ENCODE assay signal across 8 cellular contexts in genomic region chr20:47358672-47359532, GRCh38. TPM values are rescaled to one million over a fixed set of nuclear protein-coding genes. Genes with fewer than 3 reads are reported as not detected.
DNase-seq lines count a peak whose midpoint lies in the region; ATAC-seq, FAIRE-seq and TF ChIP-seq lines count a peak whose summit lies in the region.

No MANE protein-coding gene starts in this region.

- FAIRE-seq in frontal cortex (lab: Jason Lieb, UNC), result no peak

- intact Hi-C loops in body of pancreas (cut with DNase I), result no loop called here
- intact Hi-C loops in sciatic nerve (cut with DNase I), result no loop called here

- TF ChIP-seq CTCF in AG09319 (IDR thresholded peaks at IDR 0.05; ENCODE audit: low read depth, low read length) (no peak), GM12865 (IDR thresholded peaks at IDR 0.05; ENCODE audit: insufficient read depth, low read depth, low read length, missing control alignments) (no peak), body of pancreas (IDR thresholded peaks at IDR 0.05) (no peak), GM13976 (IDR thresholded peaks at IDR 0.05; ENCODE audit: borderline replicate concordance, control extremely low read depth, extremely low read depth, insufficient read depth, missing control alignments) (no peak)

- 6 to 11% methylated on average over 14 to 17 of the region's 17 CpGs for WGBS in body of pancreas, 2 donors

- peak; percentile 74 for ATAC-seq in body of pancreas
- peak; percentile 79 for ATAC-seq in sciatic nerve

- no peaks in the 10 kb centered on the region for H3K36me3 ChIP-seq in body of pancreas (replicated peaks in 1 of 2; ENCODE audit: insufficient read depth in 1 of 2, low read depth in 2 of 2)
- H3K36me3 ChIP-seq in iPS-18a (ENCODE audit: control insufficient read depth, low read depth, low read length), result peaks cover 18% of the 10 kb centered on the region

- H3K4me1 ChIP-seq in body of pancreas, result peaks cover 82% of the 10 kb centered on the region
- peaks cover 80% of the 10 kb centered on the region for H3K4me1 ChIP-seq in iPS-18a (ENCODE audit: control insufficient read depth, low read depth, low read length)

- in situ Hi-C loops in GM13976 (cut with MboI; ENCODE audit: low sequenced_read_pairs, unreplicated experiment), result no loop called here

- peak; percentile 84 for DNase-seq in AG09319 (ENCODE audit: extremely low read depth, low read depth)
- peak; percentile 54 for DNase-seq in GM12865 (ENCODE audit: low read depth)
- peak; percentile 89 for DNase-seq in NCI-H82 treated with DMSO at 0.1 percent for 48 hours (lab: John Stamatoyannopoulos, UW; ENCODE audit: unreplicated experiment)
- peak; percentile 88 to 96 (median 92) for DNase-seq in body of pancreas
- DNase-seq in sciatic nerve (ENCODE audit: low spot score), result peak; percentile 84
- DNase-seq in GM13976 (ENCODE audit: low spot score), result no peak
- DNase-seq in frontal cortex (ENCODE audit: low spot score in 2 of 2), result no peak

- no peaks in the 10 kb centered on the region for H3K9me3 ChIP-seq in body of pancreas
- no peaks in the 10 kb centered on the region for H3K9me3 ChIP-seq in iPS-18a (ENCODE audit: control insufficient read depth, low read depth, low read length)

- H3K4me3 ChIP-seq in GM12865 (ENCODE audit: low read depth, low read length) (peak overlapping the region; percentile 67), body of pancreas (no peak overlapping the region), iPS-18a (ENCODE audit: low read length) (peak overlapping the region; percentile 37)

- H3K27ac ChIP-seq in body of pancreas, result peak overlapping the region; percentile 96 to 100 (median 98)
- peak overlapping the region; percentile 79 for H3K27ac ChIP-seq in iPS-18a (ENCODE audit: low read length)

- peak; percentile 47 to 85 (median 81) for TF ChIP-seq POLR2A in body of pancreas (IDR thresholded peaks at IDR 0.05)

- H3K27me3 ChIP-seq in body of pancreas, result no peaks in the 10 kb centered on the region
- H3K27me3 ChIP-seq in iPS-18a (ENCODE audit: control insufficient read depth, insufficient read depth, low read length), result no peaks in the 10 kb centered on the region

- peak overlapping the region; percentile 45 for H3K9ac ChIP-seq in iPS-18a (ENCODE audit: low read length)

RNA-seq across cellular contexts. Expression of gene ZMYND8, which starts 2.4 kb away (rescaled TPM):
- total RNA-seq in body of pancreas, result 10 to 100 TPM; 18.9 to 19.1 TPM
- 49.3 TPM for total RNA-seq in sciatic nerve
- total RNA-seq in frontal cortex, result 36.7 TPM

Comparison
In these comparisons a context has a peak if more than half of its experiments do, and no peak if none do; other contexts are left out.
1. DNase-seq: peak in AG09319 (single experiment), GM12865 (single experiment), NCI-H82 treated with DMSO at 0.1 percent for 48 hours (single experiment), body of pancreas (4 of 4) and sciatic nerve (single experiment); none in GM13976 (single experiment) and frontal cortex (0 of 2).
2. H3K4me3 ChIP-seq: peak in GM12865 (single experiment) and iPS-18a (single experiment); none in body of pancreas (0 of 2).